ENCODE assay signal across 8 cellular contexts in genomic region chr7:1412322-1413261, GRCh38. TPM values are rescaled to one million over a fixed set of nuclear protein-coding genes. Genes with fewer than 3 reads are reported as not detected.
DNase-seq lines count a peak whose midpoint lies in the region; ATAC-seq and TF ChIP-seq lines count a peak whose summit lies in the region.

No MANE protein-coding gene starts in this region.

- no peak for TF ChIP-seq POLR2A in vagina (IDR thresholded peaks at IDR 0.05)

- peaks cover 3% of the 10 kb centered on the region for H3K27me3 ChIP-seq in vagina

- H3K4me1 ChIP-seq in vagina: peaks cover 8% of the 10 kb centered on the region

- H3K4me3 ChIP-seq in vagina: no peak overlapping the region

- no peaks in the 10 kb centered on the region for H3K9me3 ChIP-seq in vagina

- peak; percentile 67 for ATAC-seq in HG03159 (IDR thresholded peaks at IDR 0.05; ENCODE audit: unreplicated experiment)

- peak in 1 of 3 experiments; percentile 14 for TF ChIP-seq CTCF in vagina (IDR thresholded peaks at IDR 0.05)

- intact Hi-C loops in vagina (cut with DNase I): no loop called here

- DNase-seq in GDM1 (lab: John Stamatoyannopoulos, UW) (peak; percentile 77), NCI-H510A (lab: John Stamatoyannopoulos, UW) (peak; percentile 66), kidney glomerular epithelial cell (lab: John Stamatoyannopoulos, UW) (peak; percentile 70), vagina (ENCODE audit: extremely low spot score in 2 of 2) (no peak)
- peak; percentile 88 to 92 for DNase-seq in activated CD4-positive, alpha-beta T cell treated with anti-CD3 and anti-CD28 coated beads for 24 hours (ENCODE audit: low read depth in 2 of 2)
- DNase-seq in central memory CD4-positive, alpha-beta T cell: peak; percentile 85
- DNase-seq in stimulated activated CD4-positive, alpha-beta T cell treated with anti-CD3 and anti-CD28 coated beads, Interleukin-1b, Interleukin-23, amount 100 ng/mL, for 48 hours: peak; percentile 88

- H3K27ac ChIP-seq in vagina: no peak overlapping the region

- no peaks in the 10 kb centered on the region for H3K36me3 ChIP-seq in vagina

RNA-seq across cellular contexts. Expression of gene MICALL2, which starts 46.7 kb away (rescaled TPM):
- 15.7 TPM for total RNA-seq in vagina

Comparison
In these comparisons a context has a peak if more than half of its experiments do, and no peak if none do; other contexts are left out.
1. DNase-seq: peak in GDM1 (single experiment), NCI-H510A (single experiment), activated CD4-positive, alpha-beta T cell treated with anti-CD3 and anti-CD28 coated beads for 24 hours (2 of 2), central memory CD4-positive, alpha-beta T cell (single experiment), kidney glomerular epithelial cell (single experiment) and stimulated activated CD4-positive, alpha-beta T cell treated with anti-CD3 and anti-CD28 coated beads, Interleukin-1b, Interleukin-23, amount 100 ng/mL, for 48 hours (single experiment); none in vagina (0 of 2).